13 cellular contexts compared by ENCODE assay signal in genomic region chr14:68552597-68552996, GRCh38.
DNase-seq lines count a peak whose midpoint lies in the region; ATAC-seq and TF ChIP-seq lines count a peak whose summit lies in the region.
"Had no signal": no experiment of that assay in that cellular context is flagged by ENCODE, and none has a peak within 500 bp of the region (broad histone marks: within the 10 kb centered on the region; RNA-seq: fewer than 3 reads in every experiment).

No MANE protein-coding gene starts in this region.

- H3K4me3 ChIP-seq in AG10803 (ENCODE audit: low read length) (no peak overlapping the region), MG63 (no peak overlapping the region), neutrophil (ENCODE audit: low read depth in 1 of 2, low read length in 1 of 2) (no peak overlapping the region)
- H3K4me3 ChIP-seq: lung had no signal

- H3K27me3 Mint-ChIP-seq in T-cell, result no peaks in the 10 kb centered on the region
- H3K27me3 Mint-ChIP-seq in activated T-helper 2 cell treated with anti-CD3 and anti-CD28 coated beads, Interferon-gamma antibody, Interleukin-2, Interleukin-4, amounts not matched to agents 10 μg/mL and 5 μg/mL and 100 μg/mL, durations not matched to agents 14 hours and 24 hours and 36 hours (ENCODE audit: low read depth), result no peaks in the 10 kb centered on the region
- H3K27me3 Mint-ChIP-seq: activated CD4-positive, alpha-beta T cell treated with anti-CD3 and anti-CD28 coated beads, Interleukin-2, amount 10 ng/mL, durations not matched to agents 7 days and 5 days had no signal

- H3K27ac Mint-ChIP-seq in T-cell, result no peak overlapping the region
- H3K27ac Mint-ChIP-seq in activated T-helper 2 cell treated with anti-CD3 and anti-CD28 coated beads, Interferon-gamma antibody, Interleukin-2, Interleukin-4, amounts not matched to agents 10 μg/mL and 5 μg/mL and 100 μg/mL, durations not matched to agents 14 hours and 24 hours and 36 hours, result no peak overlapping the region
- H3K27ac Mint-ChIP-seq: activated CD4-positive, alpha-beta T cell treated with anti-CD3 and anti-CD28 coated beads, Interleukin-2, amount 10 ng/mL, durations not matched to agents 7 days and 5 days; activated naive CD4-positive, alpha-beta T cell treated with anti-CD3 and anti-CD28 coated beads, Interleukin-2, amount 50 U/mL, for 72 hours; CD8-positive, alpha-beta T cell had no signal

- no peaks in the 10 kb centered on the region for H3K9me3 Mint-ChIP-seq in T-cell
- H3K9me3 Mint-ChIP-seq in activated T-helper 2 cell treated with anti-CD3 and anti-CD28 coated beads, Interferon-gamma antibody, Interleukin-2, Interleukin-4, amounts not matched to agents 10 μg/mL and 5 μg/mL and 100 μg/mL, durations not matched to agents 14 hours and 24 hours and 36 hours, result no peaks in the 10 kb centered on the region
- H3K9me3 Mint-ChIP-seq: activated CD4-positive, alpha-beta T cell treated with anti-CD3 and anti-CD28 coated beads, Interleukin-2, amount 10 ng/mL, durations not matched to agents 7 days and 5 days; activated naive CD4-positive, alpha-beta T cell treated with anti-CD3 and anti-CD28 coated beads, Interleukin-2, amount 50 U/mL, for 72 hours; CD8-positive, alpha-beta T cell had no signal

- no peaks in the 10 kb centered on the region for H3K9me3 ChIP-seq in MG63
- H3K9me3 ChIP-seq in neutrophil, result no peaks in the 10 kb centered on the region

- no peaks in the 10 kb centered on the region for H3K27me3 ChIP-seq in MG63
- no peaks in the 10 kb centered on the region for H3K27me3 ChIP-seq in neutrophil

- peak overlapping the region; percentile 2 for H3K27ac ChIP-seq in neutrophil

- peaks cover 10 to 21% of the 10 kb centered on the region in 2 experiments for H3K4me1 ChIP-seq in neutrophil (ENCODE audit: control insufficient read depth in 1 of 2, insufficient read depth in 1 of 2, low read depth in 1 of 2, low read length in 1 of 2)

- H3K36me3 ChIP-seq in MG63, result no peaks in the 10 kb centered on the region
- no peaks in the 10 kb centered on the region for H3K36me3 ChIP-seq in neutrophil

- intact Hi-C loops in activated T-helper 2 cell treated with anti-CD3 and anti-CD28 coated beads, Interferon-gamma antibody, Interleukin-2, Interleukin-4, amounts not matched to agents 10 μg/mL and 5 μg/mL and 100 μg/mL, durations not matched to agents 14 hours and 24 hours and 36 hours (cut with micrococcal nuclease), result no loop called here

- CTCF ChIA-PET in T-cell (lab: Charles Lee), result no interaction called here

- no peak for ATAC-seq in T-cell (replicated peaks in 1 of 4)
- no peak for ATAC-seq in HG03159 (IDR thresholded peaks at IDR 0.05; ENCODE audit: unreplicated experiment)
- ATAC-seq: activated naive CD4-positive, alpha-beta T cell treated with anti-CD3 and anti-CD28 coated beads, Interleukin-2, amount 50 U/mL, for 72 hours; CD8-positive, alpha-beta T cell had no signal

- DNase-seq in AG10803 (ENCODE audit: low read depth), result peak; percentile 63
- DNase-seq in MG63, result peak; percentile 38
- peak; percentile 83 for DNase-seq in dermis blood vessel endothelial cell
- DNase-seq in GM13977 (ENCODE audit: low spot score), result no peak
- no peak for DNase-seq in T-cell
- DNase-seq in activated T-helper 2 cell treated with anti-CD3 and anti-CD28 coated beads, Interferon-gamma antibody, Interleukin-2, Interleukin-4, amounts not matched to agents 10 μg/mL and 5 μg/mL and 100 μg/mL, durations not matched to agents 14 hours and 24 hours and 36 hours (ENCODE audit: low spot score), result no peak
- DNase-seq: activated CD4-positive, alpha-beta T cell treated with anti-CD3 and anti-CD28 coated beads, Interleukin-2, amount 10 ng/mL, durations not matched to agents 7 days and 5 days; small intestine had no signal

- H3K36me3 Mint-ChIP-seq in T-cell, result no peaks in the 10 kb centered on the region
- no peaks in the 10 kb centered on the region for H3K36me3 Mint-ChIP-seq in activated T-helper 2 cell treated with anti-CD3 and anti-CD28 coated beads, Interferon-gamma antibody, Interleukin-2, Interleukin-4, amounts not matched to agents 10 μg/mL and 5 μg/mL and 100 μg/mL, durations not matched to agents 14 hours and 24 hours and 36 hours (ENCODE audit: low read depth)
- H3K36me3 Mint-ChIP-seq: activated naive CD4-positive, alpha-beta T cell treated with anti-CD3 and anti-CD28 coated beads, Interleukin-2, amount 50 U/mL, for 72 hours; CD8-positive, alpha-beta T cell had no signal

- no peak overlapping the region for H3K4me3 Mint-ChIP-seq in T-cell
- no peak overlapping the region for H3K4me3 Mint-ChIP-seq in activated T-helper 2 cell treated with anti-CD3 and anti-CD28 coated beads, Interferon-gamma antibody, Interleukin-2, Interleukin-4, amounts not matched to agents 10 μg/mL and 5 μg/mL and 100 μg/mL, durations not matched to agents 14 hours and 24 hours and 36 hours (ENCODE audit: low read depth)
- H3K4me3 Mint-ChIP-seq: activated CD4-positive, alpha-beta T cell treated with anti-CD3 and anti-CD28 coated beads, Interleukin-2, amount 10 ng/mL, durations not matched to agents 7 days and 5 days; CD8-positive, alpha-beta T cell had no signal

- H3K4me1 Mint-ChIP-seq in T-cell, result peaks cover 20 to 41% (median 21%) of the 10 kb centered on the region in 3 donors
- H3K4me1 Mint-ChIP-seq in activated T-helper 2 cell treated with anti-CD3 and anti-CD28 coated beads, Interferon-gamma antibody, Interleukin-2, Interleukin-4, amounts not matched to agents 10 μg/mL and 5 μg/mL and 100 μg/mL, durations not matched to agents 14 hours and 24 hours and 36 hours (ENCODE audit: low read depth), result no peaks in the 10 kb centered on the region

- TF ChIP-seq CTCF in AG10803 (conservative IDR thresholded peaks at IDR 0.05; ENCODE audit: low read length), result no peak
- no peak for TF ChIP-seq CTCF in neutrophil (IDR thresholded peaks at IDR 0.05)
- no peak for TF ChIP-seq CTCF in GM13977 (IDR thresholded peaks at IDR 0.05; ENCODE audit: extremely low read depth, insufficient read depth, missing control alignments)

- in situ Hi-C loops in GM13977 (cut with MboI; ENCODE audit: low pct_unique_long_range_greater_than_20kb, low sequenced_read_pairs, unreplicated experiment), result no loop called here

- POLR2A ChIA-PET in T-cell (lab: Charles Lee), result no interaction called here

Comparison
In these comparisons a context has a peak if more than half of its experiments do, and no peak if none do; other contexts are left out.
1. DNase-seq: peak in AG10803 (single experiment), MG63 (single experiment) and dermis blood vessel endothelial cell (single experiment); none in GM13977 (single experiment), T-cell (0 of 34) and activated T-helper 2 cell treated with anti-CD3 and anti-CD28 coated beads, Interferon-gamma antibody, Interleukin-2, Interleukin-4, amounts not matched to agents 10 μg/mL and 5 μg/mL and 100 μg/mL, durations not matched to agents 14 hours and 24 hours and 36 hours (single experiment).